Comparison of ENCODE assay signal across 38 cellular contexts in genomic region chr1:86520789-86521521, GRCh38. TPM values are rescaled to one million over a fixed set of nuclear protein-coding genes. Genes with fewer than 3 reads are reported as not detected.
"Had no signal": no experiment of that assay in that cellular context is flagged by ENCODE, and none has a peak within 500 bp of the region (broad histone marks: within the 10 kb centered on the region; RNA-seq: fewer than 3 reads in every experiment).

No MANE protein-coding gene starts in this region.

- H3K4me1 Mint-ChIP-seq: activated B cell treated with CpG ODN at 0.5 μM for 24 hours had no signal

- H3K27ac Mint-ChIP-seq: activated B cell treated with CpG ODN at 0.5 μM for 24 hours; activated CD4-positive, alpha-beta memory T cell treated with anti-CD3 and anti-CD28 coated beads for 36 hours; activated naive CD4-positive, alpha-beta T cell treated with anti-CD3 and anti-CD28 coated beads for 36 hours; activated naive CD4-positive, alpha-beta T cell treated with anti-CD3 and anti-CD28 coated beads, Interleukin-2, amount 50 U/mL, for 72 hours; activated T-helper 1 cell treated with anti-CD3 and anti-CD28 coated beads, Interleukin-12 subunit alpha, Interleukin-12 subunit beta, Interleukin-2, Interleukin-4 antibody, amounts not matched to agents 30 ng/mL and 10 ng/mL and 1 ng/mL, durations not matched to agents 14 hours and 24 hours and 36 hours had no signal

- H3K27me3 ChIP-seq: adrenal gland, body of pancreas, breast epithelium had no signal

- H3K27ac ChIP-seq: adrenal gland, body of pancreas, breast epithelium, RWPE1, VCaP had no signal

- H3K9me3 Mint-ChIP-seq: activated B cell treated with CpG ODN at 0.5 μM for 24 hours; activated CD4-positive, alpha-beta memory T cell treated with anti-CD3 and anti-CD28 coated beads for 36 hours; activated naive CD4-positive, alpha-beta T cell treated with anti-CD3 and anti-CD28 coated beads for 36 hours; activated naive CD4-positive, alpha-beta T cell treated with anti-CD3 and anti-CD28 coated beads, Interleukin-2, amount 50 U/mL, for 72 hours; activated T-cell treated with anti-CD3 and anti-CD28 coated beads, Interleukin-2, amount 50 U/mL, for 4 hours; activated T-helper 1 cell treated with anti-CD3 and anti-CD28 coated beads, Interleukin-12 subunit alpha, Interleukin-12 subunit beta, Interleukin-2, Interleukin-4 antibody, amounts not matched to agents 30 ng/mL and 10 ng/mL and 1 ng/mL, durations not matched to agents 14 hours and 24 hours and 36 hours had no signal

- DNase-seq: activated B cell treated with CpG ODN at 0.5 μM for 24 hours; activated CD4-positive, alpha-beta memory T cell treated with anti-CD3 and anti-CD28 coated beads for 36 hours; activated CD4-positive, alpha-beta T cell treated with anti-CD3 and anti-CD28 coated beads for 4 hours; activated CD4-positive, alpha-beta T cell treated with anti-CD3 and anti-CD28 coated beads, Interleukin-2, amount 50 U/mL, for 1 hour; activated CD4-positive, CD25-positive, alpha-beta regulatory T cell treated with anti-CD3 and anti-CD28 coated beads, Interleukin-2, amount 50 U/mL, for 72 hours; activated CD8-positive, alpha-beta memory T cell treated with anti-CD3 and anti-CD28 coated beads, Interleukin-2, amount 50 U/mL, for 4 hours; activated gamma-delta T cell treated with Interleukin-2 at 50 U/mL for 16 hours; activated naive CD4-positive, alpha-beta T cell treated with anti-CD3 and anti-CD28 coated beads for 36 hours; activated T-cell treated with anti-CD3 and anti-CD28 coated beads for 4 hours; activated T-cell treated with anti-CD3 and anti-CD28 coated beads, Interleukin-2, amount 50 U/mL, for 4 hours; adrenal gland; body of pancreas; Karpas-422; KBM-7; NCI-H1105 treated with DMSO at 0.1 percent for 48 hours; NCI-H1436; NCI-H1694; NCI-H1930; NCI-H2081 treated with DMSO at 0.1 percent for 48 hours; NCI-H345; NCI-H524 treated with DMSO at 0.1 percent for 48 hours; PC-3; SIG-M5; SW 1271; T-helper 1 cell; T-helper 2 cell; T-helper 9 cell had no signal

- H3K4me3 Mint-ChIP-seq: activated B cell treated with CpG ODN at 0.5 μM for 24 hours; activated CD4-positive, alpha-beta memory T cell treated with anti-CD3 and anti-CD28 coated beads for 36 hours; activated naive CD4-positive, alpha-beta T cell treated with anti-CD3 and anti-CD28 coated beads for 36 hours; activated T-cell treated with anti-CD3 and anti-CD28 coated beads, Interleukin-2, amount 50 U/mL, for 4 hours; activated T-helper 1 cell treated with anti-CD3 and anti-CD28 coated beads, Interleukin-12 subunit alpha, Interleukin-12 subunit beta, Interleukin-2, Interleukin-4 antibody, amounts not matched to agents 30 ng/mL and 10 ng/mL and 1 ng/mL, durations not matched to agents 14 hours and 24 hours and 36 hours had no signal

- H3K4me1 ChIP-seq: adrenal gland, body of pancreas, breast epithelium had no signal

- H3K4me3 ChIP-seq: adrenal gland, body of pancreas, breast epithelium had no signal

- H3K36me3 Mint-ChIP-seq: activated CD4-positive, alpha-beta memory T cell treated with anti-CD3 and anti-CD28 coated beads for 36 hours; activated naive CD4-positive, alpha-beta T cell treated with anti-CD3 and anti-CD28 coated beads, Interleukin-2, amount 50 U/mL, for 72 hours had no signal

- H3K36me3 ChIP-seq: adrenal gland, breast epithelium had no signal

- H3K9me3 ChIP-seq: adrenal gland, body of pancreas had no signal

- H3K27me3 Mint-ChIP-seq: activated B cell treated with CpG ODN at 0.5 μM for 24 hours; activated CD4-positive, alpha-beta memory T cell treated with anti-CD3 and anti-CD28 coated beads for 36 hours had no signal

RNA-seq across cellular contexts. Expression of gene CLCA4, which starts 25.9 kb away (rescaled TPM):
- total RNA-seq: activated B cell treated with CpG ODN at 0.5 μM for 24 hours; activated CD4-positive, alpha-beta memory T cell treated with anti-CD3 and anti-CD28 coated beads for 36 hours; activated naive CD4-positive, alpha-beta T cell treated with anti-CD3 and anti-CD28 coated beads for 36 hours; activated naive CD4-positive, alpha-beta T cell treated with anti-CD3 and anti-CD28 coated beads, Interleukin-2, amount 50 U/mL, for 72 hours; activated T-helper 1 cell treated with anti-CD3 and anti-CD28 coated beads, Interleukin-12 subunit alpha, Interleukin-12 subunit beta, Interleukin-2, Interleukin-4 antibody, amounts not matched to agents 30 ng/mL and 10 ng/mL and 1 ng/mL, durations not matched to agents 14 hours and 24 hours and 36 hours; astrocyte; body of pancreas; MCF 10A; NCI-H460; PC-3; Right ventricle myocardium inferior; SK-MEL-5 had no signal

RNA-seq across cellular contexts. Expression of gene CLCA1, which starts 52.2 kb away (rescaled TPM):
- total RNA-seq: activated B cell treated with CpG ODN at 0.5 μM for 24 hours; activated CD4-positive, alpha-beta memory T cell treated with anti-CD3 and anti-CD28 coated beads for 36 hours; activated naive CD4-positive, alpha-beta T cell treated with anti-CD3 and anti-CD28 coated beads for 36 hours; activated naive CD4-positive, alpha-beta T cell treated with anti-CD3 and anti-CD28 coated beads, Interleukin-2, amount 50 U/mL, for 72 hours; activated T-helper 1 cell treated with anti-CD3 and anti-CD28 coated beads, Interleukin-12 subunit alpha, Interleukin-12 subunit beta, Interleukin-2, Interleukin-4 antibody, amounts not matched to agents 30 ng/mL and 10 ng/mL and 1 ng/mL, durations not matched to agents 14 hours and 24 hours and 36 hours; astrocyte; body of pancreas; cardiac septum; MCF 10A; NCI-H460; PC-3; Right ventricle myocardium inferior; SK-MEL-5 had no signal
